Comparison of ENCODE assay signal across 35 cellular contexts in genomic region chr2:131590366-131590765, GRCh38.
DNase-seq lines count a peak whose midpoint lies in the region; TF ChIP-seq lines count a peak whose summit lies in the region.
"Had no signal": no experiment of that assay in that cellular context is flagged by ENCODE, and none has a peak within 500 bp of the region (broad histone marks: within the 10 kb centered on the region; RNA-seq: fewer than 3 reads in every experiment).

No MANE protein-coding gene starts in this region.

- H3K79me2 ChIP-seq in DOHH2 (ENCODE audit: control insufficient read depth, low read length), result peaks cover 9% of the 10 kb centered on the region
- H3K79me2 ChIP-seq in OCI-LY7 (ENCODE audit: insufficient read depth, low read depth, low read length), result no peaks in the 10 kb centered on the region
- no peaks in the 10 kb centered on the region for H3K79me2 ChIP-seq in mammary epithelial cell (ENCODE audit: insufficient read depth, low read length)

- WGBS in endodermal cell (ENCODE audit: insufficient coverage in 1 of 2, insufficient read length in 1 of 2), 2 experiments, result 91 to 92% methylated on average over 6 to 8 of the region's 8 CpGs
- WGBS in neuronal stem cell (ENCODE audit: extremely low coverage in 2 of 2, insufficient read length in 2 of 2, insufficient replicate concordance in 1 of 2), 2 donors, result no CpG with 5 or more reads among the region's 8 CpGs
- 85% methylated on average over 5 of the region's 8 CpGs for WGBS in mammary epithelial cell (ENCODE audit: low coverage, missing lambda C conversion rate)

- H3K27me3 ChIP-seq in DOHH2 (ENCODE audit: control insufficient read depth, low read length), result no peaks in the 10 kb centered on the region
- H3K27me3 ChIP-seq in endodermal cell (ENCODE audit: control insufficient read depth, insufficient read depth, low read length, poor library complexity, severe bottlenecking), result no peaks in the 10 kb centered on the region
- no peaks in the 10 kb centered on the region for H3K27me3 ChIP-seq in neuronal stem cell (ENCODE audit: control insufficient read depth in 3 of 3, insufficient read depth in 3 of 3, low read depth in 1 of 3, low read length in 3 of 3)
- no peaks in the 10 kb centered on the region for H3K27me3 ChIP-seq in mammary epithelial cell (ENCODE audit: insufficient read depth, low read length)
- H3K27me3 ChIP-seq: BE2C; BLaER1; BLaER1 treated with 17β-estradiol and CSF1 and Interleukin-3, amounts not matched to agents 10 nM and 100 nM had no signal

- BruUV-seq in OCI-LY7 (replicated peaks; lab: Mats Ljungman, UMichigan) (no TSS peak), mammary epithelial cell (replicated peaks; lab: Mats Ljungman, UMichigan) (no TSS peak)

- peaks cover 17% of the 10 kb centered on the region for H3F3A ChIP-seq in DOHH2 (ENCODE audit: control insufficient read depth, insufficient read depth)

- H3K36me3 Mint-ChIP-seq in endodermal cell (ENCODE audit: low read depth), result no peaks in the 10 kb centered on the region
- H3K36me3 Mint-ChIP-seq: CD14-positive monocyte; CD4-positive, alpha-beta memory T cell; CD4-positive, CD25-positive, alpha-beta regulatory T cell; CD8-positive, alpha-beta memory T cell; CD8-positive, alpha-beta T cell had no signal

- H3K4me1 ChIP-seq in DOHH2 (ENCODE audit: control insufficient read depth, low read length), result peaks cover 51% of the 10 kb centered on the region
- H3K4me1 ChIP-seq in OCI-LY7 (ENCODE audit: insufficient read depth, low read length, poor library complexity, severe bottlenecking), result peaks cover 65% of the 10 kb centered on the region
- H3K4me1 ChIP-seq in endodermal cell (ENCODE audit: control insufficient read depth, insufficient read depth, low read length), result no peaks in the 10 kb centered on the region
- H3K4me1 ChIP-seq in neuronal stem cell (ENCODE audit: control insufficient read depth in 2 of 2, insufficient read depth in 1 of 2, low read depth in 1 of 2, low read length in 2 of 2), result peaks cover 0 to 5% of the 10 kb centered on the region in 2 donors
- H3K4me1 ChIP-seq in mammary epithelial cell (ENCODE audit: insufficient read depth, low read length), result no peaks in the 10 kb centered on the region
- H3K4me1 ChIP-seq: A549, BE2C, BLaER1, Caco-2 had no signal

- H2AFZ ChIP-seq in OCI-LY7 (ENCODE audit: low read length) (no peak overlapping the region), neuronal stem cell (ENCODE audit: low read length) (no peak overlapping the region), mammary epithelial cell (ENCODE audit: low read depth, low read length) (no peak overlapping the region)

- intact Hi-C loops in OCI-LY7 (cut with micrococcal nuclease; ENCODE audit: unreplicated experiment) (no loop called here), mammary epithelial cell (cut with micrococcal nuclease) (no loop called here)

- H4K20me1 ChIP-seq in DOHH2 (ENCODE audit: control insufficient read depth, insufficient read depth, low read depth, low read length), result no peaks in the 10 kb centered on the region
- no peaks in the 10 kb centered on the region for H4K20me1 ChIP-seq in OCI-LY7 (ENCODE audit: insufficient read depth, low read length)
- H4K20me1 ChIP-seq in mammary epithelial cell (ENCODE audit: insufficient read depth, low read length), result no peaks in the 10 kb centered on the region
- H4K20me1 ChIP-seq: BLaER1; BLaER1 treated with 17β-estradiol and CSF1 and Interleukin-3, amounts not matched to agents 10 nM and 100 nM had no signal

- H2AK5ac ChIP-seq in neuronal stem cell (ENCODE audit: low read depth, low read length), result no peak overlapping the region

- dilution Hi-C loops in mammary epithelial cell (cut with HindIII; ENCODE audit: low sequenced_read_pairs), result no loop called here

- no peak overlapping the region for H3K9ac ChIP-seq in endodermal cell (ENCODE audit: extremely low read depth, low read length, poor library complexity, severe bottlenecking)
- H3K9ac ChIP-seq in neuronal stem cell (ENCODE audit: low read depth, low read length, poor library complexity), result no peak overlapping the region
- H3K9ac ChIP-seq in mammary epithelial cell (ENCODE audit: insufficient read depth, low read length), result no peak overlapping the region
- H3K9ac ChIP-seq: BLaER1; BLaER1 treated with 17β-estradiol and CSF1 and Interleukin-3, amounts not matched to agents 10 nM and 100 nM had no signal

- H3K23ac ChIP-seq in neuronal stem cell (ENCODE audit: low read depth, low read length, poor library complexity), result no peak overlapping the region

- H3K4ac ChIP-seq in neuronal stem cell (ENCODE audit: low read length), result no peak overlapping the region

- no peak overlapping the region for H3K4me3 ChIP-seq in DOHH2 (ENCODE audit: low read length)
- no peak overlapping the region for H3K4me3 ChIP-seq in OCI-LY7 (ENCODE audit: low read depth, low read length, poor library complexity, severe bottlenecking)
- H3K4me3 ChIP-seq in endodermal cell (ENCODE audit: low read length), result no peak overlapping the region
- H3K4me3 ChIP-seq in neuronal stem cell (ENCODE audit: low read length in 2 of 2), result no peak overlapping the region
- no peak overlapping the region for H3K4me3 ChIP-seq in mammary epithelial cell (replicated peaks in 1 of 3; ENCODE audit: insufficient read depth in 1 of 3, low read depth in 2 of 3, low read length in 3 of 3)
- H3K4me3 ChIP-seq: A549; BLaER1; BLaER1 treated with 17β-estradiol and CSF1 and Interleukin-3, amounts not matched to agents 10 nM and 100 nM had no signal

- no peak for TF ChIP-seq CTCF in DOHH2 (IDR thresholded peaks at IDR 0.05; ENCODE audit: low read depth, low read length, poor library complexity, severe bottlenecking)
- TF ChIP-seq CTCF in OCI-LY7 (conservative IDR thresholded peaks at IDR 0.05; ENCODE audit: low read length), result no peak
- no peak for TF ChIP-seq CTCF in endodermal cell (conservative IDR thresholded peaks at IDR 0.05)
- no peak for TF ChIP-seq CTCF in mammary epithelial cell (conservative IDR thresholded peaks at IDR 0.05 in 1 of 2, IDR thresholded peaks at IDR 0.05 in 1 of 2; ENCODE audit: extremely low read depth in 1 of 2, insufficient read depth in 1 of 2, low read depth in 1 of 2, low read length in 2 of 2)

- H3K27me3 Mint-ChIP-seq in endodermal cell (ENCODE audit: insufficient read depth), result no peaks in the 10 kb centered on the region

- no peak overlapping the region for H3K14ac ChIP-seq in neuronal stem cell (ENCODE audit: low read length)

- H2BK15ac ChIP-seq in neuronal stem cell (ENCODE audit: low read length), result no peak overlapping the region

- no peak for DNase-seq in OCI-LY7 (ENCODE audit: low spot score)
- DNase-seq in endodermal cell, result peak; percentile 46
- DNase-seq in neuronal stem cell (ENCODE audit: low spot score), result no peak
- DNase-seq in T1000 (lab: John Stamatoyannopoulos, UW), result no peak
- DNase-seq in mammary epithelial cell, result no peak
- no peak for DNase-seq in activated gamma-delta T cell (lab: John Stamatoyannopoulos, UW)
- DNase-seq in activated CD4-positive, CD25-positive, alpha-beta regulatory T cell (lab: John Stamatoyannopoulos, UW), result no peak
- DNase-seq: 8988T; ACHN; AML-193; BE2C; C1 segment of cervical spinal cord; Caco-2; Calu3; CD4-positive, alpha-beta memory T cell; CD4-positive, alpha-beta T cell; CD4-positive, CD25-positive, alpha-beta regulatory T cell; CD8-positive, alpha-beta memory T cell; CD8-positive, alpha-beta T cell; COR-L47; DMS 273 treated with DMSO at 0.1 percent for 48 hours; DMS153; DMS53; DMS79; DMS79 treated with DMSO at 0.1 percent for 48 hours; DND-41; EL had no signal

- no peaks in the 10 kb centered on the region; the same call in 1 of the 2 replicates for H3K36me3 ChIP-seq in DOHH2 (ENCODE audit: control insufficient read depth, low read length)
- H3K36me3 ChIP-seq in OCI-LY7 (ENCODE audit: insufficient read depth, low read length), result no peaks in the 10 kb centered on the region
- H3K36me3 ChIP-seq in endodermal cell (ENCODE audit: control insufficient read depth, insufficient read depth, low read length), result no peaks in the 10 kb centered on the region
- H3K36me3 ChIP-seq in neuronal stem cell (replicated peaks in 1 of 2; ENCODE audit: control insufficient read depth in 2 of 2, insufficient read depth in 2 of 2, low read length in 2 of 2), result no peaks in the 10 kb centered on the region
- H3K36me3 ChIP-seq in mammary epithelial cell (ENCODE audit: insufficient read depth, low read length), result no peaks in the 10 kb centered on the region
- H3K36me3 ChIP-seq: BE2C; BLaER1; BLaER1 treated with 17β-estradiol and CSF1 and Interleukin-3, amounts not matched to agents 10 nM and 100 nM had no signal

- H2BK120ac ChIP-seq in neuronal stem cell (ENCODE audit: low read depth, low read length), result no peak overlapping the region

- H3K4me3 Mint-ChIP-seq in endodermal cell, result no peak overlapping the region
- H3K4me3 Mint-ChIP-seq: B cell; CD14-positive monocyte; CD4-positive, alpha-beta memory T cell; CD4-positive, alpha-beta T cell; CD4-positive, CD25-positive, alpha-beta regulatory T cell; CD8-positive, alpha-beta memory T cell; CD8-positive, alpha-beta T cell had no signal

- POLR2A ChIA-PET in OCI-LY7 (lab: Charles Lee), result interaction anchor here (0.8 to 1.6 kb wide), 2 partner anchors 8 to 92 kb away, joined by 4 read pairs; no protein-coding TSS in a partner anchor

- H3K79me1 ChIP-seq in neuronal stem cell (ENCODE audit: low read depth, low read length), result no peaks in the 10 kb centered on the region

- no peak overlapping the region for H4K91ac ChIP-seq in neuronal stem cell (ENCODE audit: low read depth, low read length, poor library complexity)

- CTCF ChIA-PET in OCI-LY7 (lab: Charles Lee; ENCODE audit: unreplicated experiment), result no interaction called here
- CTCF ChIA-PET in mammary epithelial cell (lab: Charles Lee; ENCODE audit: low non-redundant PET), result no interaction called here

- H2BK12ac ChIP-seq in neuronal stem cell (ENCODE audit: low read length), result peak overlapping the region; percentile 58

- in situ Hi-C loops in mammary epithelial cell (cut with MboI; ENCODE audit: low sequenced_read_pairs in 2 of 2), result no loop called here

- H4K8ac ChIP-seq in neuronal stem cell (ENCODE audit: low read depth, low read length), result no peak overlapping the region

- H3K9me3 Mint-ChIP-seq in endodermal cell, result no peaks in the 10 kb centered on the region
- H3K9me3 Mint-ChIP-seq: CD4-positive, alpha-beta memory T cell; CD4-positive, alpha-beta T cell; CD4-positive, CD25-positive, alpha-beta regulatory T cell; CD8-positive, alpha-beta memory T cell; CD8-positive, alpha-beta T cell had no signal

- H3K27ac ChIP-seq in DOHH2 (ENCODE audit: low read depth, low read length) (0 out of 2 replicates have a peak overlapping the region, but pooled peaks have one; percentile 90), OCI-LY7 (ENCODE audit: low read depth, low read length, poor library complexity, severe bottlenecking) (peak overlapping the region; percentile 87), endodermal cell (ENCODE audit: low read depth, low read length) (no peak overlapping the region), neuronal stem cell (replicated peaks; ENCODE audit: low read length) (no peak overlapping the region), mammary epithelial cell (ENCODE audit: insufficient read depth, low read depth, low read length) (no peak overlapping the region)
- H3K27ac ChIP-seq: 22Rv1; A549; BLaER1; BLaER1 treated with 17β-estradiol and CSF1 and Interleukin-3, amounts not matched to agents 10 nM and 100 nM; C4-2B had no signal

- H3K18ac ChIP-seq in neuronal stem cell (ENCODE audit: low read length), result peak overlapping the region; percentile 48

- H3K9me2 ChIP-seq in DOHH2 (replicated peaks; ENCODE audit: control insufficient read depth, low read length), result no peaks in the 10 kb centered on the region
- H3K9me2 ChIP-seq in OCI-LY7 (ENCODE audit: insufficient read depth, low read length), result no peaks in the 10 kb centered on the region

- H3K9me3 ChIP-seq in DOHH2 (ENCODE audit: control insufficient read depth, insufficient read depth, low read length) (no peaks in the 10 kb centered on the region), OCI-LY7 (ENCODE audit: low read length) (no peaks in the 10 kb centered on the region), endodermal cell (ENCODE audit: control insufficient read depth, low read length) (no peaks in the 10 kb centered on the region), neuronal stem cell (replicated peaks in 1 of 2; ENCODE audit: control insufficient read depth in 2 of 2, insufficient read depth in 1 of 2, low read depth in 1 of 2, low read length in 2 of 2) (no peaks in the 10 kb centered on the region), mammary epithelial cell (replicated peaks; ENCODE audit: insufficient read depth, low read length) (no peaks in the 10 kb centered on the region)
- H3K9me3 ChIP-seq: A549, BE2C, BLaER1, Caco-2 had no signal

- no peaks in the 10 kb centered on the region for H3K4me1 Mint-ChIP-seq in endodermal cell
- H3K4me1 Mint-ChIP-seq: CD14-positive monocyte; CD4-positive, alpha-beta memory T cell; CD4-positive, CD25-positive, alpha-beta regulatory T cell; CD8-positive, alpha-beta memory T cell had no signal

- H3K27ac Mint-ChIP-seq in endodermal cell, result no peak overlapping the region
- H3K27ac Mint-ChIP-seq: B cell; CD4-positive, alpha-beta memory T cell; CD4-positive, alpha-beta T cell; CD4-positive, CD25-positive, alpha-beta regulatory T cell; CD8-positive, alpha-beta T cell had no signal

- H3K4me2 ChIP-seq in DOHH2 (ENCODE audit: low read length) (no peak overlapping the region), OCI-LY7 (ENCODE audit: low read length) (no peak overlapping the region), neuronal stem cell (ENCODE audit: insufficient read depth, low read length, poor library complexity, severe bottlenecking) (no peak overlapping the region), mammary epithelial cell (ENCODE audit: insufficient read depth, low read depth, low read length) (no peak overlapping the region)
- H3K4me2 ChIP-seq: A549; BLaER1; BLaER1 treated with 17β-estradiol and CSF1 and Interleukin-3, amounts not matched to agents 10 nM and 100 nM had no signal

- H2BK5ac ChIP-seq in neuronal stem cell (ENCODE audit: low read length), result no peak overlapping the region

Comparison
In these comparisons a context has a peak if more than half of its experiments do, and no peak if none do; other contexts are left out.
1. H3K27ac ChIP-seq: peak in DOHH2 (single experiment) and OCI-LY7 (single experiment); none in endodermal cell (single experiment), neuronal stem cell (single experiment) and mammary epithelial cell (single experiment).